Comparison of ENCODE assay signal across 9 cellular contexts in genomic region chr3:39378092-39378491, GRCh38. TPM values are rescaled to one million over a fixed set of nuclear protein-coding genes. Genes with fewer than 3 reads are reported as not detected.
DNase-seq lines count a peak whose midpoint lies in the region; ATAC-seq and TF ChIP-seq lines count a peak whose summit lies in the region.
"Had no signal": no experiment of that assay in that cellular context is flagged by ENCODE, and none has a peak within 500 bp of the region (broad histone marks: within the 10 kb centered on the region; RNA-seq: fewer than 3 reads in every experiment).

No MANE protein-coding gene starts in this region.

- H3K9me3 ChIP-seq in HEK293 (ENCODE audit: control insufficient read depth, insufficient read depth, low read depth, low read length), result no peaks in the 10 kb centered on the region
- no peaks in the 10 kb centered on the region for H3K9me3 ChIP-seq in PC-9 (ENCODE audit: insufficient read depth, low read depth)

- ATAC-seq in stimulated activated memory B cell treated with anti-CD40 and anti-IgM and Interleukin-4, amounts not matched to agents 10 μg/mL and 1 μg/mL and 100 μg/mL, for 72 hours, result peak; percentile 81
- no peak for ATAC-seq in HG03521 (IDR thresholded peaks at IDR 0.05; ENCODE audit: unreplicated experiment)

- H3K36me3 ChIP-seq in HEK293 (ENCODE audit: control insufficient read depth in 2 of 2, insufficient read depth in 1 of 2, low read length in 2 of 2), result no peaks in the 10 kb centered on the region
- no peaks in the 10 kb centered on the region for H3K36me3 ChIP-seq in PC-9 (ENCODE audit: low read depth)

- CTCF ChIA-PET in HEK293 (lab: Yijun Ruan, JAX), result interaction anchor here (0.6 to 2.0 kb wide), 15 partner anchors 9 to 395 kb away, joined by 3 to 7 read pairs (median 3); partner anchors contain the start of gene RPSA
- CTCF ChIA-PET in PC-9 (lab: Charles Lee), result interaction anchor here (0.8 to 1.0 kb wide), 2 partner anchors 39 to 90 kb away, joined by 3 to 4 read pairs; no protein-coding TSS in a partner anchor

- H2AFZ ChIP-seq in PC-9, result no peak overlapping the region

- H3K4me1 Mint-ChIP-seq in stimulated activated memory B cell treated with anti-CD40 and anti-IgM and Interleukin-4, amounts not matched to agents 10 μg/mL and 1 μg/mL and 100 μg/mL, for 72 hours, result peaks cover 7% of the 10 kb centered on the region

- DNase-seq in ELF-1 (ENCODE audit: low read depth, low spot score), result peak; percentile 77
- peak in 1 of 2 experiments; percentile 34 for DNase-seq in PC-9
- DNase-seq in amniotic epithelial cell (ENCODE audit: low read depth), result peak; percentile 28
- DNase-seq in left kidney (ENCODE audit: low read depth, low spot score), result peak; percentile 77
- DNase-seq in hypothalamus (lab: John Stamatoyannopoulos, UW), result no peak

- no peaks in the 10 kb centered on the region for H3K9me2 ChIP-seq in PC-9 (ENCODE audit: insufficient read depth)

- POLR2A ChIA-PET in HEK293 (lab: Yijun Ruan, JAX) (interaction anchor here (1.2 kb wide), 1 partner anchor 86 kb away, joined by 3 read pairs; no protein-coding TSS in a partner anchor), PC-9 (lab: Charles Lee; ENCODE audit: unreplicated experiment) (no interaction called here)

- H3K27ac Mint-ChIP-seq in stimulated activated memory B cell treated with anti-CD40 and anti-IgM and Interleukin-4, amounts not matched to agents 10 μg/mL and 1 μg/mL and 100 μg/mL, for 72 hours, result no peak overlapping the region
- H3K27ac Mint-ChIP-seq: T-helper 1 cell treated with Interleukin-12 subunit alpha and Interleukin-12 subunit beta and Interleukin-4 antibody, amounts not matched to agents 30 μg/mL and 1 μg/mL, for 36 hours had no signal

- H3F3A ChIP-seq in PC-9 (ENCODE audit: insufficient read depth, low read depth), result no peaks in the 10 kb centered on the region

- TF ChIP-seq CTCF in HEK293 (tag by site-specific recombination; IDR thresholded peaks at IDR 0.05), result peak; percentile 48; the same call in 1 of the 2 replicates
- TF ChIP-seq CTCF in PC-9 (conservative IDR thresholded peaks at IDR 0.05), result peak; percentile 71

- H3K79me2 ChIP-seq in PC-9 (ENCODE audit: low read depth), result peaks cover 4% of the 10 kb centered on the region; the same call in 1 of the 2 replicates

- BruUV-seq in PC-9 (replicated peaks; lab: Mats Ljungman, UMichigan), result no TSS peak

- H4K20me1 ChIP-seq in PC-9 (ENCODE audit: insufficient read depth), result no peaks in the 10 kb centered on the region

- H3K4me2 ChIP-seq in PC-9, result no peak overlapping the region

- H3K9me3 Mint-ChIP-seq in stimulated activated memory B cell treated with anti-CD40 and anti-IgM and Interleukin-4, amounts not matched to agents 10 μg/mL and 1 μg/mL and 100 μg/mL, for 72 hours, result no peaks in the 10 kb centered on the region
- H3K9me3 Mint-ChIP-seq: T-helper 1 cell treated with Interleukin-12 subunit alpha and Interleukin-12 subunit beta and Interleukin-4 antibody, amounts not matched to agents 30 μg/mL and 1 μg/mL, for 36 hours had no signal

- no peaks in the 10 kb centered on the region for H3K4me1 ChIP-seq in HEK293 (ENCODE audit: control insufficient read depth, insufficient read depth, low read length)
- peaks cover 8% of the 10 kb centered on the region; the same call in 1 of the 2 replicates for H3K4me1 ChIP-seq in PC-9 (replicated peaks; ENCODE audit: insufficient read depth)

- peaks cover 2% of the 10 kb centered on the region for H3K36me3 Mint-ChIP-seq in stimulated activated memory B cell treated with anti-CD40 and anti-IgM and Interleukin-4, amounts not matched to agents 10 μg/mL and 1 μg/mL and 100 μg/mL, for 72 hours

- H3K27ac ChIP-seq in HEK293 (ENCODE audit: extremely low read depth, low read depth, low read length) (no peak overlapping the region), PC-9 (no peak overlapping the region)

- H3K4me3 Mint-ChIP-seq in stimulated activated memory B cell treated with anti-CD40 and anti-IgM and Interleukin-4, amounts not matched to agents 10 μg/mL and 1 μg/mL and 100 μg/mL, for 72 hours, result no peak overlapping the region
- H3K4me3 Mint-ChIP-seq: T-helper 1 cell treated with Interleukin-12 subunit alpha and Interleukin-12 subunit beta and Interleukin-4 antibody, amounts not matched to agents 30 μg/mL and 1 μg/mL, for 36 hours had no signal

- intact Hi-C loops in PC-9 (cut with micrococcal nuclease; ENCODE audit: unreplicated experiment), result loop anchor here (5.0 kb wide), 1 partner anchor 186 kb away; the partner anchor contains the start of gene XIRP1

- H3K27me3 Mint-ChIP-seq in stimulated activated memory B cell treated with anti-CD40 and anti-IgM and Interleukin-4, amounts not matched to agents 10 μg/mL and 1 μg/mL and 100 μg/mL, for 72 hours, result peaks cover 9% of the 10 kb centered on the region

- peaks cover 10% of the 10 kb centered on the region; the same call in 1 of the 2 replicates for H3K27me3 ChIP-seq in PC-9 (ENCODE audit: insufficient read depth, low read depth)

- H3K4me3 ChIP-seq in HEK293 (ENCODE audit: low read depth, low read length) (no peak overlapping the region), PC-9 (no peak overlapping the region)

TF ChIP-seq in HEK293, 187 proteins besides CTCF, POLR2A, EP300 and RAD21:
- TF ChIP-seq SCRT2 (tag by site-specific recombination; IDR thresholded peaks at IDR 0.05) (peak; percentile 66), ZNF202 (tag by site-specific recombination; IDR thresholded peaks at IDR 0.05; ENCODE audit: borderline replicate concordance) (no peak), ZNF654 (tag by site-specific recombination; IDR thresholded peaks at IDR 0.05; ENCODE audit: low read depth) (peak; percentile 59), SCRT1 (tag by site-specific recombination; IDR thresholded peaks at IDR 0.05; ENCODE audit: borderline replicate concordance) (peak; percentile 59; the same call in 1 of the 2 replicates)
TF ChIP-seq in HEK293: peak in this region for 3.

RNA-seq across cellular contexts. Expression of gene SLC25A38, which starts 5.1 kb away (rescaled TPM):
- total RNA-seq in PC-9 (2021), result 22.0 and 25.6 TPM in 2 replicates

RNA-seq across cellular contexts. Expression of gene RPSA, which starts 28.4 kb away (rescaled TPM):
- 1,544 and 1,775 TPM in 2 replicates for total RNA-seq in PC-9 (2021)

RNA-seq across cellular contexts. Expression of gene CCR8, which starts 48.6 kb away (rescaled TPM):
- total RNA-seq in PC-9 (2021), result not detected in 2 replicates

Comparison
In these comparisons a context has a peak if more than half of its experiments do, and no peak if none do; other contexts are left out.
1. DNase-seq: peak in ELF-1 (single experiment), amniotic epithelial cell (single experiment) and left kidney (single experiment); none in hypothalamus (0 of 51).